ENCODE assay signal across 1 cellular context in the genomic region with DNA sequence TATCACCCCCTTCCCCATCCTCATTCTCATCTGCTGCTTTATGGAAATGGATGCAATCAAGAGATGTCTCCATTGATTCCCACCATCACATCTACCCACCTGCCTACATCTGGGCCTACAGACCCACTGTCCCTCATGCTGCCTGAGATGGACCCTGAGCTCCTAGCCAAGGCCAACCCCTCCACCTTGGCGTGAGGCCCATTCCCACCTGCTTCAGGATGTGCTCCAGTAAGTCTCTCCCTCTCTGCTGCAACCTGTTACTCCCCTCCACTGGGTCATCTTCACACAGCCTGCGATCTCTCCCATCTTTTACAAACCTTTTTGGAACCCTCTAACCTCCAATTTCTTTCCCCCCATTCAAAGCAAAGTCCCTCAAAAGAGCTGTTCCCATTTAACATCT.
TF ChIP-seq lines count a peak whose summit lies in the region.

No MANE protein-coding gene starts in this region.

TF ChIP-seq in HepG2, 621 proteins besides CTCF, POLR2A, EP300 and RAD21:
- TF ChIP-seq ATF7-NPFF (CRISPR knock-in tag; IDR thresholded peaks at IDR 0.05; ENCODE audit: low read depth) = no peak
- no peak for TF ChIP-seq ZNF326 (CRISPR knock-in tag; IDR thresholded peaks at IDR 0.05; ENCODE audit: borderline replicate concordance)
- no peak for TF ChIP-seq ZNF83 (CRISPR knock-in tag; IDR thresholded peaks at IDR 0.05; ENCODE audit: borderline replicate concordance)
- 0 out of 2 replicates have a peak, but pooled peaks have one; percentile 4 for TF ChIP-seq HNF4A (CRISPR knock-in tag; IDR thresholded peaks at IDR 0.05)
- TF ChIP-seq SCMH1 (CRISPR knock-in tag; IDR thresholded peaks at IDR 0.05; ENCODE audit: borderline replicate concordance) = no peak
- no peak for TF ChIP-seq MYC (CRISPR knock-in tag; IDR thresholded peaks at IDR 0.05; ENCODE audit: borderline replicate concordance)
- no peak for TF ChIP-seq DPF2 (CRISPR knock-in tag; IDR thresholded peaks at IDR 0.05; ENCODE audit: borderline replicate concordance, low read depth)
